Comparison of ENCODE assay signal across 1 cellular context in the genomic region with DNA sequence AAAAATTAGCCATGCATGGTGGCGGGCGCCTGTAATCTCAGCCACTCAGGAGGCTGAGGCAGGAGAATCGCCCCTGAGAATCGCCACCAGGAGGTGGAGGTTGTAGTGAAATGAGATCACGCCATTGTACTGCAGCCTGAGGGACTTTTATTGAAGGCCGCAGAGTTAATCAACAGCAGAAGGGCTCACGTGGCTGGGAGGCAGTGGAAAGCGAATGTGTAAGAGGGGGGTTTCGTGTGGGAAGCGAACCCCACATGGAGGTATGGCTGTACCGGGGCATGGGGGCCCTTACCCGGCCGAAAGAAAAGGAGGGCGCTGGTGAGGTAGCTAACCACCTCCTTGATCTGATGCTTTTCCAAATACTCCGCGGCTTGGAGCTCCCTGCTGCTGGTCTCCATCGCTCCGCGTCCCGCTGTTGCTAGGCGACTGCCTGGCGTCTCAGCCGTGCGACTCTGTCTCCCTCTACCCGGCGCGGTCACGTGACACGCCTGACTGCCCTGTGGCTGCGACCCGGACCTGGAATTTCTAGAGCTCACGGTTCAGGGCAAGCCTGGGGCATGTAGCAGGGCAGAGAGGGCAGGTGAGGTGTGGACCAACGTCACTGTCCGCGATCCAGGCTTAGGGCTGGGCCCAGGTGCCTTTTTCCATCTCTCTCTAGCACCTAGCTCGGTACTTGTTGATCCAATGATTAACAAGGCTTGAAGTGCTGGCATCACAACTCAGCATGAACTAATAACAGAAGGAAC.
A peak's percentile ranks its signal among the peaks of the same experiment; 100 is the strongest.
TF ChIP-seq lines count a peak whose summit lies in the region.

A gene with protein sequence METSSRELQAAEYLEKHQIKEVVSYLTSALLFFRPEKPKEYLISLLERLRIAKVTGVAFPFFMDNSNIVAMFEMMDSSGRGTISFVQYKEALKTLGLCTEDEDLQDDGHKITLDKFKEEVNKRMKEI (minus strand): TSS at position 428 of the 746 bp plus-strand sequence. CDS start 30 bp downstream, at position 398.

TF ChIP-seq in endothelial cell of umbilical vein, 7 proteins besides CTCF, POLR2A, EP300 and RAD21:
- TF ChIP-seq POLR2AphosphoS5 (IDR thresholded peaks at IDR 0.05; ENCODE audit: insufficient read depth, low read depth, low read length), result no peak
- TF ChIP-seq MYC (IDR thresholded peaks at IDR 0.05; ENCODE audit: low read depth, low read length), result no peak
- TF ChIP-seq, protein P1, sequence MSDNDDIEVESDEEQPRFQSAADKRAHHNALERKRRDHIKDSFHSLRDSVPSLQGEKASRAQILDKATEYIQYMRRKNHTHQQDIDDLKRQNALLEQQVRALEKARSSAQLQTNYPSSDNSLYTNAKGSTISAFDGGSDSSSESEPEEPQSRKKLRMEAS (IDR thresholded peaks at IDR 0.05; ENCODE audit: insufficient read depth, insufficient read length), result peak; percentile 77
